ENCODE assay signal across 17 cellular contexts in genomic region chr12:67994046-67994445, GRCh38. TPM values are rescaled to one million over a fixed set of nuclear protein-coding genes. Genes with fewer than 3 reads are reported as not detected.
DNase-seq lines count a peak whose midpoint lies in the region; ATAC-seq and TF ChIP-seq lines count a peak whose summit lies in the region.
"Had no signal": no experiment of that assay in that cellular context is flagged by ENCODE, and none has a peak within 500 bp of the region (broad histone marks: within the 10 kb centered on the region; RNA-seq: fewer than 3 reads in every experiment).

No MANE protein-coding gene starts in this region.

- H3K79me1 ChIP-seq in H9 (ENCODE audit: insufficient read depth, low read depth, low read length, poor library complexity, severe bottlenecking), result no peaks in the 10 kb centered on the region

- no peak overlapping the region for H3K4me2 ChIP-seq in H9 (ENCODE audit: insufficient read depth, insufficient read length, low read length)
- H3K4me2 ChIP-seq: SK-N-SH had no signal

- H3K14ac ChIP-seq in H9 (ENCODE audit: insufficient read depth, low read length), result no peak overlapping the region

- no peak overlapping the region for H2BK15ac ChIP-seq in H9 (ENCODE audit: low read depth, low read length)

- no peaks in the 10 kb centered on the region for H3K36me3 Mint-ChIP-seq in H9 (ENCODE audit: insufficient read depth in 1 of 3, low read depth in 3 of 3)
- H3K36me3 Mint-ChIP-seq in stimulated activated memory B cell treated with anti-CD40 and anti-IgM and Interleukin-4, amounts not matched to agents 10 μg/mL and 1 μg/mL and 100 μg/mL, for 72 hours, result peaks cover 9% of the 10 kb centered on the region

- no peaks in the 10 kb centered on the region for H3K36me3 ChIP-seq in Panc1 (ENCODE audit: control insufficient read depth, insufficient read depth, low read length)
- H3K36me3 ChIP-seq: Peyer's patch had no signal

- no peak overlapping the region for H3K4me3 Mint-ChIP-seq in H9
- no peak overlapping the region for H3K4me3 Mint-ChIP-seq in stimulated activated memory B cell treated with anti-CD40 and anti-IgM and Interleukin-4, amounts not matched to agents 10 μg/mL and 1 μg/mL and 100 μg/mL, for 72 hours

- no peak overlapping the region for H2BK20ac ChIP-seq in H9 (ENCODE audit: low read depth, low read length, poor library complexity, severe bottlenecking)

- TF ChIP-seq CTCF in H9 (conservative IDR thresholded peaks at IDR 0.05), result peak; percentile 46
- TF ChIP-seq CTCF in Panc1 (IDR thresholded peaks at IDR 0.05), result peak; percentile 11; the same call in 1 of the 2 replicates

- no peak overlapping the region for H3K27ac ChIP-seq in H9 (ENCODE audit: insufficient read length, low read depth, low read length)
- H3K27ac ChIP-seq in Panc1 (ENCODE audit: low read length), result no peak overlapping the region
- H3K27ac ChIP-seq: Peyer's patch had no signal

- no peak overlapping the region for H3K56ac ChIP-seq in H9 (ENCODE audit: insufficient read length, low read depth, low read length)

- H3T11ph ChIP-seq in H9 (ENCODE audit: low read length), result no peak overlapping the region

- BruUV-seq in Panc1 (replicated peaks; lab: Mats Ljungman, UMichigan), result no TSS peak

- no peak overlapping the region for H3K18ac ChIP-seq in H9 (ENCODE audit: insufficient read length, low read depth, low read length)

- H3K9me3 ChIP-seq in H9 (ENCODE audit: control insufficient read depth, low read depth, low read length) (no peaks in the 10 kb centered on the region), Panc1 (ENCODE audit: control insufficient read depth, insufficient read depth, low read depth, low read length) (no peaks in the 10 kb centered on the region)
- H3K9me3 ChIP-seq: Peyer's patch, SK-N-SH had no signal

- H2BK120ac ChIP-seq in H9 (ENCODE audit: low read depth, low read length, poor library complexity, severe bottlenecking), result no peak overlapping the region

- no peak overlapping the region for H2BK12ac ChIP-seq in H9 (ENCODE audit: insufficient read length, low read depth, low read length)

- CTCF ChIA-PET in Panc1 (lab: Charles Lee), result no interaction called here

- no peak overlapping the region for H2AFZ ChIP-seq in H9 (ENCODE audit: low read length)

- no peak overlapping the region for H3K9ac ChIP-seq in H9 (ENCODE audit: extremely low read depth, insufficient read length, low read length)
- H3K9ac ChIP-seq: SK-N-SH had no signal

- no peaks in the 10 kb centered on the region for H3K23me2 ChIP-seq in H9 (ENCODE audit: insufficient read length, low read depth, low read length, poor library complexity, severe bottlenecking)

- H2AK5ac ChIP-seq in H9 (ENCODE audit: insufficient read length, low read length), result no peak overlapping the region

- H3K23ac ChIP-seq in H9 (ENCODE audit: insufficient read length, low read depth, low read length), result no peak overlapping the region

- no peaks in the 10 kb centered on the region; a peak in 1 of 5 replicates for H3K9me3 Mint-ChIP-seq in H9
- no peaks in the 10 kb centered on the region for H3K9me3 Mint-ChIP-seq in stimulated activated memory B cell treated with anti-CD40 and anti-IgM and Interleukin-4, amounts not matched to agents 10 μg/mL and 1 μg/mL and 100 μg/mL, for 72 hours

- no peak overlapping the region for H4K8ac ChIP-seq in H9 (replicated peaks; ENCODE audit: insufficient read length, low read depth, low read length)

- no peaks in the 10 kb centered on the region for H3K27me3 Mint-ChIP-seq in H9 (ENCODE audit: low read depth)
- no peaks in the 10 kb centered on the region for H3K27me3 Mint-ChIP-seq in stimulated activated memory B cell treated with anti-CD40 and anti-IgM and Interleukin-4, amounts not matched to agents 10 μg/mL and 1 μg/mL and 100 μg/mL, for 72 hours

- H4K91ac ChIP-seq in H9 (ENCODE audit: insufficient read length, low read depth, low read length), result no peak overlapping the region

- no peak overlapping the region for H4K5ac ChIP-seq in H9 (ENCODE audit: insufficient read length, low read depth, low read length)

- H3K4ac ChIP-seq in H9 (ENCODE audit: low read depth, low read length), result no peak overlapping the region

- peaks cover 3 to 4% of the 10 kb centered on the region in 2 experiments; a peak in 1 of 4 replicates for H3K4me1 Mint-ChIP-seq in H9
- H3K4me1 Mint-ChIP-seq in stimulated activated memory B cell treated with anti-CD40 and anti-IgM and Interleukin-4, amounts not matched to agents 10 μg/mL and 1 μg/mL and 100 μg/mL, for 72 hours, result peaks cover 63% of the 10 kb centered on the region

- H2BK5ac ChIP-seq in H9 (ENCODE audit: insufficient read length, low read length), result no peak overlapping the region

- H3K4me3 ChIP-seq in Panc1 (ENCODE audit: low read depth in 2 of 2, low read length in 2 of 2), result no peak overlapping the region
- H3K4me3 ChIP-seq: Peyer's patch had no signal

- no CpG with 5 or more reads among the region's 3 CpGs for WGBS in H9 (ENCODE audit: extremely low coverage, insufficient read length, low lambda C conversion rate)

- H3K4me1 ChIP-seq in H9 (ENCODE audit: insufficient read depth, low read length), result no peaks in the 10 kb centered on the region
- no peaks in the 10 kb centered on the region for H3K4me1 ChIP-seq in Panc1 (ENCODE audit: control insufficient read depth, insufficient read depth, low read length)
- H3K4me1 ChIP-seq: Peyer's patch had no signal

- no peaks in the 10 kb centered on the region for H3K79me2 ChIP-seq in H9 (ENCODE audit: insufficient read depth, low read length)

- intact Hi-C loops in Panc1 (cut with micrococcal nuclease; ENCODE audit: unreplicated experiment), result no loop called here

- in situ Hi-C loops in Panc1 (cut with HindIII; ENCODE audit: low pct_unique_long_range_greater_than_20kb, low sequenced_read_pairs), result no loop called here

- DNase-seq in NCI-H82 (lab: John Stamatoyannopoulos, UW) (peak; percentile 6), NCI-H82 treated with DMSO at 0.1 percent for 48 hours (lab: John Stamatoyannopoulos, UW; ENCODE audit: unreplicated experiment) (no peak), H9 (no peak), Panc1 (ENCODE audit: low read depth, low spot score) (no peak), Ammon's horn (ENCODE audit: low spot score) (no peak)
- DNase-seq in effector CD4-positive, alpha-beta T cell, result no peak
- no peak for DNase-seq in effector CD8-positive, alpha-beta T cell (lab: John Stamatoyannopoulos, UW)
- DNase-seq: Calu3, DMS79, NCI-H1417 treated with DMSO at 0.1 percent for 48 hours, NCI-H2029, NCI-H524, Peyer's patch, Right ventricle myocardium superior, SK-N-SH had no signal

- H3K27me3 ChIP-seq in H9 (ENCODE audit: insufficient read depth, low read length) (no peaks in the 10 kb centered on the region), Panc1 (ENCODE audit: control insufficient read depth, insufficient read depth, low read length) (peaks cover 12% of the 10 kb centered on the region)
- H3K27me3 ChIP-seq: Peyer's patch had no signal

- no peak overlapping the region; a peak in 1 of 7 replicates for H3K27ac Mint-ChIP-seq in H9
- H3K27ac Mint-ChIP-seq in stimulated activated memory B cell treated with anti-CD40 and anti-IgM and Interleukin-4, amounts not matched to agents 10 μg/mL and 1 μg/mL and 100 μg/mL, for 72 hours, result peak overlapping the region; percentile 48

- POLR2A ChIA-PET in Panc1 (lab: Charles Lee), result no interaction called here

- H4K20me1 ChIP-seq in H9 (ENCODE audit: control insufficient read depth, insufficient read depth, insufficient read length), result no peaks in the 10 kb centered on the region

- ATAC-seq in Panc1, result no peak
- ATAC-seq in stimulated activated memory B cell treated with anti-CD40 and anti-IgM and Interleukin-4, amounts not matched to agents 10 μg/mL and 1 μg/mL and 100 μg/mL, for 72 hours, result no peak

RNA-seq across cellular contexts. Expression of gene IFNG-AS1, which starts 4.8 kb away (rescaled TPM):
- total RNA-seq in H9 (2021) (not detected in 2 replicates), Panc1 (2021; ENCODE audit: unreplicated experiment) (not detected)
- polyA plus RNA-seq in Panc1 (2012; ENCODE audit: insufficient read length), result not detected
- total RNA-seq: A172, Calu3, Right ventricle myocardium superior had no signal
- polyA plus RNA-seq: SK-N-SH had no signal
